18 cellular contexts compared by ENCODE assay signal in the genomic region with DNA sequence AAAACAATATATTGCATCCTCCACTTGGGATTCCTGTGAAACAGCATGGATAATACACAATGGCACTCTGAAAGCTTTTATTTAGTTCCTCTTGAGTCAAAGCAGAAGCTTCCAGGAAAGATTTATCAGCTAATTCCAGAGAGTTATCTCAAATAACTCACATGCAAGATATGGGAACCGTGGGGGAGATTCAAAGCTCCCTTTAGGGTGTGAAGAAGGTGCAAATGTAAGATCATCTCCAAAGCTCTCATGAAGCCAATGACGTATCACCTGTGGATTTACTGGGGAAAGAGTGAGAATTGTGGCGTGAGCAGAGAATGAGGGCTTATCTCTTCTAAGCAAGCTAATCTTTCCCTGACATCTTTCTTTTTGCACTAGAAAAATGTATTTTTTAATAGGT.
"Had no signal": no experiment of that assay in that cellular context is flagged by ENCODE, and none has a peak within 500 bp of the region (broad histone marks: within the 10 kb centered on the region; RNA-seq: fewer than 3 reads in every experiment).

No MANE protein-coding gene starts in this region.

- H3K27ac ChIP-seq: left lung, neutrophil, psoas muscle, stomach, thoracic aorta, transverse colon had no signal

- H3K27me3 ChIP-seq: left lung, sigmoid colon, stomach, transverse colon had no signal

- H3K4me1 ChIP-seq: left lung, psoas muscle, sigmoid colon, stomach, transverse colon had no signal

- H3K36me3 ChIP-seq: left lung, neutrophil, sigmoid colon, stomach, thoracic aorta, transverse colon had no signal

- H3K4me3 ChIP-seq: left lung, psoas muscle, sigmoid colon, skin epidermis, stomach, thoracic aorta, transverse colon had no signal

- DNase-seq: cerebellar nuclear complex; effector memory CD8-positive, alpha-beta T cell; immature natural killer cell; left lung; naive thymus-derived CD4-positive, alpha-beta T cell; nephron progenitor cell; psoas muscle; retina; sigmoid colon; stimulated activated CD4-positive, alpha-beta T cell treated with anti-CD3 and anti-CD28 coated beads, Interleukin-2, amount 100 ng/mL, for 24 hours; stimulated activated CD4-positive, alpha-beta T cell treated with anti-CD3 and anti-CD28 coated beads, Interleukin-4, amount 100 ng/mL, for 4 hours; stimulated activated naive B cell treated with anti-CD40 and anti-IgM and Interleukin-4, amounts not matched to agents 10 μg/mL and 1 μg/mL and 100 μg/mL, for 72 hours; stomach; substantia nigra; transverse colon had no signal

- ATAC-seq: effector memory CD8-positive, alpha-beta T cell; left lung; naive thymus-derived CD4-positive, alpha-beta T cell; psoas muscle; stimulated activated naive B cell treated with anti-CD40 and anti-IgM and Interleukin-4, amounts not matched to agents 10 μg/mL and 1 μg/mL and 100 μg/mL, for 72 hours had no signal

- H3K9me3 ChIP-seq: left lung, neutrophil, psoas muscle, sigmoid colon, stomach, thoracic aorta, transverse colon had no signal
